ENCODE assay signal across 13 cellular contexts in genomic region chr6:111367393-111368088, GRCh38.
DNase-seq lines count a peak whose midpoint lies in the region; ATAC-seq and TF ChIP-seq lines count a peak whose summit lies in the region.
"Had no signal": no experiment of that assay in that cellular context is flagged by ENCODE, and none has a peak within 500 bp of the region (broad histone marks: within the 10 kb centered on the region; RNA-seq: fewer than 3 reads in every experiment).

No MANE protein-coding gene starts in this region.

- H3K9me3 ChIP-seq in mammary epithelial cell (replicated peaks; ENCODE audit: insufficient read depth, low read length), result no peaks in the 10 kb centered on the region
- no peaks in the 10 kb centered on the region for H3K9me3 ChIP-seq in breast epithelium
- H3K9me3 ChIP-seq in adipocyte (ENCODE audit: control insufficient read depth, low read length), result no peaks in the 10 kb centered on the region
- no peaks in the 10 kb centered on the region for H3K9me3 ChIP-seq in vagina
- H3K9me3 ChIP-seq: ovary had no signal

- 86% methylated on average over 9 of the region's 9 CpGs for WGBS in mammary epithelial cell (ENCODE audit: low coverage, missing lambda C conversion rate)

- intact Hi-C loops in mammary epithelial cell (cut with micrococcal nuclease) (no loop called here), breast epithelium (cut with DNase I; ENCODE audit: low total_unique reads) (no loop called here), vagina (cut with DNase I) (loop anchor here (10.0 kb wide), 1 partner anchor 97 kb away; no protein-coding TSS in a partner anchor)

- H3K27ac Mint-ChIP-seq in immature natural killer cell, result no peak overlapping the region
- H3K27ac Mint-ChIP-seq: activated naive CD8-positive, alpha-beta T cell had no signal

- BruUV-seq in mammary epithelial cell (replicated peaks; lab: Mats Ljungman, UMichigan), result TSS peak; percentile 52

- H3K4me2 ChIP-seq in mammary epithelial cell (ENCODE audit: insufficient read depth, low read depth, low read length), result no peak overlapping the region

- in situ Hi-C loops in mammary epithelial cell (cut with MboI; ENCODE audit: low sequenced_read_pairs in 2 of 2), result no loop called here

- no peaks in the 10 kb centered on the region for H3K9me3 Mint-ChIP-seq in immature natural killer cell

- no peaks in the 10 kb centered on the region for H3K27me3 Mint-ChIP-seq in immature natural killer cell (ENCODE audit: low read depth in 3 of 3)
- H3K27me3 Mint-ChIP-seq: activated naive CD8-positive, alpha-beta T cell had no signal

- no peaks in the 10 kb centered on the region for H3K4me1 Mint-ChIP-seq in immature natural killer cell

- no peaks in the 10 kb centered on the region for H3K27me3 ChIP-seq in mammary epithelial cell (ENCODE audit: insufficient read depth, low read length)
- no peaks in the 10 kb centered on the region for H3K27me3 ChIP-seq in breast epithelium
- no peaks in the 10 kb centered on the region for H3K27me3 ChIP-seq in adipocyte (replicated peaks; ENCODE audit: control insufficient read depth, insufficient read depth, low read length)
- H3K27me3 ChIP-seq in vagina, result no peaks in the 10 kb centered on the region
- H3K27me3 ChIP-seq: ovary had no signal

- H3K36me3 ChIP-seq in mammary epithelial cell (ENCODE audit: insufficient read depth, low read length) (peaks cover 17% of the 10 kb centered on the region), breast epithelium (no peaks in the 10 kb centered on the region), adipocyte (ENCODE audit: control insufficient read depth, insufficient read depth, low read length, severe bottlenecking) (peaks cover 95% of the 10 kb centered on the region), vagina (peaks cover 0 to 9% of the 10 kb centered on the region in 2 donors)
- H3K36me3 ChIP-seq: ovary had no signal

- H3K9ac ChIP-seq in mammary epithelial cell (ENCODE audit: insufficient read depth, low read length) (no peak overlapping the region), adipocyte (ENCODE audit: low read length) (no peak overlapping the region)

- no peak overlapping the region for H2AFZ ChIP-seq in mammary epithelial cell (ENCODE audit: low read depth, low read length)

- H3K79me2 ChIP-seq in mammary epithelial cell (ENCODE audit: insufficient read depth, low read length), result no peaks in the 10 kb centered on the region

- H3K27ac ChIP-seq in mammary epithelial cell (ENCODE audit: insufficient read depth, low read depth, low read length) (no peak overlapping the region), breast epithelium (no peak overlapping the region), vagina (peak overlapping the region; percentile 42)
- H3K27ac ChIP-seq: ovary had no signal

- CTCF ChIA-PET in mammary epithelial cell (lab: Charles Lee; ENCODE audit: low non-redundant PET), result no interaction called here

- TF ChIP-seq CTCF in mammary epithelial cell (conservative IDR thresholded peaks at IDR 0.05 in 1 of 2, IDR thresholded peaks at IDR 0.05 in 1 of 2; ENCODE audit: extremely low read depth in 1 of 2, insufficient read depth in 1 of 2, low read depth in 1 of 2, low read length in 2 of 2) (no peak), breast epithelium (IDR thresholded peaks at IDR 0.05) (no peak), vagina (IDR thresholded peaks at IDR 0.05) (no peak)

- H3K4me3 ChIP-seq in mammary epithelial cell (replicated peaks in 1 of 3; ENCODE audit: insufficient read depth in 1 of 3, low read depth in 2 of 3, low read length in 3 of 3) (no peak overlapping the region), breast epithelium (no peak overlapping the region), adipocyte (ENCODE audit: low read length) (peak overlapping the region; percentile 18), vagina (no peak overlapping the region)
- H3K4me3 ChIP-seq: ovary had no signal

- peaks cover 9 to 29% (median 24%) of the 10 kb centered on the region in 3 donors for H3K36me3 Mint-ChIP-seq in immature natural killer cell

- no peaks in the 10 kb centered on the region for H4K20me1 ChIP-seq in mammary epithelial cell (ENCODE audit: insufficient read depth, low read length)

- no peak for DNase-seq in mammary epithelial cell
- DNase-seq in breast epithelium (ENCODE audit: low spot score in 2 of 2), result no peak
- no peak for DNase-seq in adipocyte (ENCODE audit: low read depth)
- no peak for DNase-seq in vagina (ENCODE audit: extremely low spot score in 2 of 2)
- DNase-seq in immature natural killer cell, result no peak
- DNase-seq in NCI-H82 treated with DMSO at 0.1 percent for 48 hours (lab: John Stamatoyannopoulos, UW; ENCODE audit: unreplicated experiment), result no peak
- DNase-seq: glutamatergic neuron, NCI-H2171 treated with DMSO at 0.1 percent for 48 hours, ovary, SIG-M5 had no signal

- ATAC-seq in HG03095 (IDR thresholded peaks at IDR 0.05; ENCODE audit: unreplicated experiment) (peak; percentile 62), HG03196 (IDR thresholded peaks at IDR 0.05; ENCODE audit: unreplicated experiment) (no peak)

- no peak overlapping the region for H3K4me3 Mint-ChIP-seq in immature natural killer cell
- H3K4me3 Mint-ChIP-seq: activated naive CD8-positive, alpha-beta T cell had no signal

- dilution Hi-C loops in mammary epithelial cell (cut with HindIII; ENCODE audit: low sequenced_read_pairs), result no loop called here

- H3K4me1 ChIP-seq in mammary epithelial cell (ENCODE audit: insufficient read depth, low read length) (no peaks in the 10 kb centered on the region), breast epithelium (no peaks in the 10 kb centered on the region), adipocyte (ENCODE audit: control insufficient read depth, insufficient read depth, low read length) (peaks cover 28% of the 10 kb centered on the region), vagina (peaks cover 17% of the 10 kb centered on the region)

- TF ChIP-seq POLR2A in breast epithelium (IDR thresholded peaks at IDR 0.05) (no peak), vagina (IDR thresholded peaks at IDR 0.05) (no peak)
